In the genomic region with DNA sequence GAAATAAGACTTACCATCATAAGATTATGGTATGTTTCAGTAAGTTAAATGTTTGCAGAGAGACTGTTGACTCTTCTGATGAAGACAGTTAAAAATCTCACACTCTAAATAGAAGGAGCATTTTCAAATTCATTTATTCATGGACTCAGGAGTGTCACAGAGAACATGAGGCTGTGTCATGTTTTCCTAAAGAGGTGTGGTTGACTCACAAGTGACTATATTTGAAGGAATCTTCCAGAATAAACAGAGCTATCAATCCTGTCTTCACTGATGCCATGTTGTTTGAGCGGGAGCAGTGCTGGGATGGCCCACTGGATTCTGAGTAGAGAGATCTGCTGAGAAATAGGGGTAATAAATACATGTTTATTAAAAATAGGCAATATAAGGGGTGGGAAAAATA, we compare ENCODE assay signal across 23 cellular contexts.
"Had no signal": no experiment of that assay in that cellular context is flagged by ENCODE, and none has a peak within 500 bp of the region (broad histone marks: within the 10 kb centered on the region; RNA-seq: fewer than 3 reads in every experiment).

No MANE protein-coding gene starts in this region.

- H3K4me1 ChIP-seq: pancreas had no signal

- ATAC-seq: activated naive CD4-positive, alpha-beta T cell treated with anti-CD3 and anti-CD28 coated beads, Interleukin-2, amount 50 U/mL, for 72 hours; activated T-helper 17 cell treated with anti-CD3 and anti-CD28 coated beads, Interleukin-2, amount 50 U/mL, for 72 hours; left ventricle myocardium superior; pancreas; sciatic nerve; WTC11 had no signal

- DNase-seq: activated CD8-positive, alpha-beta memory T cell treated with anti-CD3 and anti-CD28 coated beads, Interleukin-2, amount 50 U/mL, for 4 hours; activated T-cell treated with anti-CD3 and anti-CD28 coated beads, Interleukin-2, amount 50 U/mL, for 24 hours; aorta; endodermal cell; foreskin melanocyte; immature natural killer cell; left ventricle myocardium superior; nephron progenitor cell; pancreas; stimulated activated CD4-positive, alpha-beta T cell treated with anti-CD3 and anti-CD28 coated beads, Interleukin-15, amount 100 ng/mL, for 24 hours; stimulated activated CD4-positive, alpha-beta T cell treated with anti-CD3 and anti-CD28 coated beads, Interleukin-2, amount 100 ng/mL, for 48 hours; stimulated activated CD8-positive, alpha-beta memory T cell treated with anti-CD3 and anti-CD28 coated beads, Interleukin-4, amount 100 ng/mL, for 48 hours; stimulated activated naive CD4-positive, alpha-beta T cell; T-helper 9 cell had no signal

- H3K27ac ChIP-seq: coronary artery, hepatocyte, pancreas, thoracic aorta, vagina had no signal

- H3K9me3 ChIP-seq: pancreas, thoracic aorta, vagina had no signal

- H3K4me3 ChIP-seq: coronary artery, hepatocyte, pancreas, smooth muscle cell, thoracic aorta, vagina had no signal

- H3K27me3 ChIP-seq: hepatocyte, pancreas, vagina had no signal

- H3K36me3 ChIP-seq: pancreas, thoracic aorta, vagina had no signal
